ENCODE assay signal across 1 cellular context in genomic region chr18:60053747-60054304, GRCh38.
TF ChIP-seq lines count a peak whose summit lies in the region.

No MANE protein-coding gene starts in this region.

TF ChIP-seq in K562, 482 proteins besides CTCF, POLR2A, EP300 and RAD21 (continued from another document and continues in another):
- TF ChIP-seq TRIM25 (IDR thresholded peaks at IDR 0.05; ENCODE audit: borderline replicate concordance) (no peak), RNF2 (IDR thresholded peaks at IDR 0.05) (peak; percentile 45; the same call in 1 of the 2 replicates), AFF4 (CRISPR knock-in tag; IDR thresholded peaks at IDR 0.05) (no peak), CREB1 (IDR thresholded peaks at IDR 0.05) (peak; percentile 40; the same call in 1 of the 2 replicates), CREB1 (CRISPR knock-in tag; IDR thresholded peaks at IDR 0.05) (peak; percentile 48; the same call in 1 of the 2 replicates), MITF (IDR thresholded peaks at IDR 0.05) (no peak), MNT (conservative IDR thresholded peaks at IDR 0.05) (peak in 1 of 2 experiments; percentile 39; a peak in 1 of 4 replicates), MXI1 (IDR thresholded peaks at IDR 0.05; ENCODE audit: low read depth, low read length) (no peak), AFF1 (IDR thresholded peaks at IDR 0.05; ENCODE audit: low read depth in 1 of 2, partially characterized antibody in 2 of 2) (no peak), MTA1 (IDR thresholded peaks at IDR 0.05; ENCODE audit: borderline replicate concordance) (peak; percentile 39; the same call in 1 of the 2 replicates), SNIP1 (IDR thresholded peaks at IDR 0.05; ENCODE audit: low read depth) (no peak), ZNF79 (CRISPR knock-in tag; IDR thresholded peaks at IDR 0.05; ENCODE audit: low read depth) (no peak), IRF2 (CRISPR knock-in tag; IDR thresholded peaks at IDR 0.05) (no peak), CBFA2T2 (conservative IDR thresholded peaks at IDR 0.05) (no peak; the same call in 1 of the 2 replicates), HNRNPUL1 (IDR thresholded peaks at IDR 0.05; ENCODE audit: low read length) (no peak), ZNF551 (CRISPR knock-in tag; IDR thresholded peaks at IDR 0.05) (no peak), FUS (optimal IDR thresholded peaks at IDR 0.05; ENCODE audit: low read depth, low read length) (no peak), SMAD4 (CRISPR knock-in tag; conservative IDR thresholded peaks at IDR 0.05) (no peak), HDAC8 (tag; IDR thresholded peaks at IDR 0.05) (no peak), ID3 (CRISPR knock-in tag; IDR thresholded peaks at IDR 0.05) (no peak), ID3 (tag; IDR thresholded peaks at IDR 0.05) (no peak), ZNF436 (CRISPR knock-in tag; IDR thresholded peaks at IDR 0.05) (no peak), MCM5 (IDR thresholded peaks at IDR 0.05; ENCODE audit: low read depth) (no peak), DMBX1 (CRISPR knock-in tag; IDR thresholded peaks at IDR 0.05; ENCODE audit: borderline replicate concordance) (no peak), CC2D1A (IDR thresholded peaks at IDR 0.05) (0 out of 2 replicates have a peak, but pooled peaks have one; percentile 34), ZSCAN32 (CRISPR knock-in tag; IDR thresholded peaks at IDR 0.05) (no peak), BCL6 (CRISPR knock-in tag; IDR thresholded peaks at IDR 0.05) (no peak), SREBF2 (CRISPR knock-in tag; IDR thresholded peaks at IDR 0.05) (no peak), NFE2 (IDR thresholded peaks at IDR 0.05; ENCODE audit: low read depth) (peak; percentile 97), NELFE (IDR thresholded peaks at IDR 0.05; ENCODE audit: insufficient read depth, insufficient read length) (no peak), GABPB1 (CRISPR knock-in tag; IDR thresholded peaks at IDR 0.05) (no peak), SAFB2 (IDR thresholded peaks at IDR 0.05; ENCODE audit: borderline replicate concordance, low read depth, low read length, severe bottlenecking) (no peak), ZNF165 (CRISPR knock-in tag; IDR thresholded peaks at IDR 0.05; ENCODE audit: borderline replicate concordance) (no peak), SFPQ (IDR thresholded peaks at IDR 0.05; ENCODE audit: low read depth, low read length) (no peak), BCOR (IDR thresholded peaks at IDR 0.05) (no peak), ZFPM2 (CRISPR knock-in tag; IDR thresholded peaks at IDR 0.05) (no peak), HCFC1 (IDR thresholded peaks at IDR 0.05; ENCODE audit: low read depth, low read length) (no peak), ETS1 (conservative IDR thresholded peaks at IDR 0.05; ENCODE audit: control insufficient read depth, low read depth, low read length) (no peak), KDM4B (IDR thresholded peaks at IDR 0.05; ENCODE audit: borderline replicate concordance in 2 of 2, low read depth in 1 of 2) (no peak), ELK1 (CRISPR knock-in tag; IDR thresholded peaks at IDR 0.05) (no peak), ELK3 (CRISPR knock-in tag; IDR thresholded peaks at IDR 0.05) (no peak), GABPA (tag; conservative IDR thresholded peaks at IDR 0.05; ENCODE audit: low read depth) (no peak), TCF15 (CRISPR knock-in tag; IDR thresholded peaks at IDR 0.05) (no peak), SP1 (CRISPR knock-in tag; IDR thresholded peaks at IDR 0.05) (no peak)
